24 cellular contexts compared by ENCODE assay signal in the genomic region with DNA sequence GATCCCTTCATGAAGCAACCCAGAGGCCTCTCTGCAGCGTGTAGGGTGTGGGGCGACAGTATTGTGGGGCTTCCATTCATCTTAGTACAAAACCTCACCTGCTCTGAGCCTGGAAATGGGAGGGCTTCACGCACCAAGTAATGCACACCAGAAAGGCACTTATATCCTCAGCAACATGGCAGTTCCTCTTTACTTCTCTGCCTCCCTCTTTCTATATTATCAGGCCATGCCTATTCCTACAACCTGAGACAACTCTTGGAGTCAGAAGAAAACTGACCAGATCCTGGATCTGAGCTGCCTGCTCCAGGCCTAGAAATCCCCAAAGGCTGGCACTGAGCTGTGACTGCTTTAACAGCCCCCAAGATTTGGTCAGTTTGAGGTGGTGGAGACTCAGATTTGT. TPM values are rescaled to one million over a fixed set of nuclear protein-coding genes. Genes with fewer than 3 reads are reported as not detected.
A peak's percentile ranks its signal among the peaks of the same experiment; 100 is the strongest.
DNase-seq lines count a peak whose midpoint lies in the region; ATAC-seq, FAIRE-seq and TF ChIP-seq lines count a peak whose summit lies in the region.
"Had no signal": no experiment of that assay in that cellular context is flagged by ENCODE, and none has a peak within 500 bp of the region (broad histone marks: within the 10 kb centered on the region; RNA-seq: fewer than 3 reads in every experiment).

No MANE protein-coding gene starts in this region.

- no peaks in the 10 kb centered on the region for H3K27me3 ChIP-seq in GM12878 (replicated peaks in 1 of 2; ENCODE audit: control insufficient read depth in 2 of 2, insufficient read depth in 2 of 2, low read length in 1 of 2)
- no peaks in the 10 kb centered on the region for H3K27me3 ChIP-seq in neuronal stem cell (ENCODE audit: control insufficient read depth in 3 of 3, insufficient read depth in 3 of 3, low read depth in 1 of 3, low read length in 3 of 3)
- H3K27me3 ChIP-seq: BE2C; BLaER1 treated with 17β-estradiol and CSF1 and Interleukin-3, amounts not matched to agents 10 nM and 100 nM had no signal

- no peaks in the 10 kb centered on the region for H3K36me3 ChIP-seq in GM12878 (ENCODE audit: control insufficient read depth in 2 of 2, insufficient read depth in 2 of 2, low read length in 1 of 2)
- peaks cover 13 to 56% of the 10 kb centered on the region in 2 donors for H3K36me3 ChIP-seq in neuronal stem cell (replicated peaks in 1 of 2; ENCODE audit: control insufficient read depth in 2 of 2, insufficient read depth in 2 of 2, low read length in 2 of 2)
- H3K36me3 ChIP-seq: BE2C had no signal

- H3K4me3 ChIP-seq in GM12878, result no peak overlapping the region
- H3K4me3 ChIP-seq in neuronal stem cell (ENCODE audit: low read length in 2 of 2), result no peak overlapping the region
- H3K4me3 ChIP-seq: BLaER1 treated with 17β-estradiol and CSF1 and Interleukin-3, amounts not matched to agents 10 nM and 100 nM; GM23248 had no signal

- WGBS in GM12878 (ENCODE audit: insufficient coverage, insufficient replicate concordance, low lambda C conversion rate, missing lambda C conversion rate), result 92% methylated on average over 3 of the region's 3 CpGs
- no CpG with 5 or more reads among the region's 3 CpGs for whole genome bisulfite sequencing in neuronal stem cell (ENCODE audit: extremely low coverage in 2 of 2, insufficient read length in 2 of 2, insufficient replicate concordance in 1 of 2), 2 donors

- no peak for TF ChIP-seq EP300 in GM12878 (IDR thresholded peaks at IDR 0.05; ENCODE audit: borderline replicate concordance in 1 of 2, control insufficient read depth in 1 of 2, low read depth in 2 of 2, low read length in 2 of 2)

- H3K9me3 ChIP-seq in GM12878 (replicated peaks; ENCODE audit: control insufficient read depth, insufficient read depth, low read length) (no peaks in the 10 kb centered on the region), neuronal stem cell (replicated peaks in 1 of 2; ENCODE audit: control insufficient read depth in 2 of 2, insufficient read depth in 1 of 2, low read depth in 1 of 2, low read length in 2 of 2) (no peaks in the 10 kb centered on the region)
- H3K9me3 ChIP-seq: BE2C; BLaER1 treated with 17β-estradiol and CSF1 and Interleukin-3, amounts not matched to agents 10 nM and 100 nM had no signal

- H4K8ac ChIP-seq in neuronal stem cell (ENCODE audit: low read depth, low read length), result no peak overlapping the region

- peaks cover 22% of the 10 kb centered on the region for H3K4me1 Mint-ChIP-seq in osteocyte (ENCODE audit: unreplicated experiment)

- no peak overlapping the region for H4K91ac ChIP-seq in neuronal stem cell (ENCODE audit: low read depth, low read length, poor library complexity)

- CTCF ChIA-PET in GM12878 (lab: Yijun Ruan, JAX), result interaction anchor here (0.6 kb wide), 1 partner anchor 36 kb away, joined by 3 read pairs; no protein-coding TSS in a partner anchor

- no peak for ATAC-seq in GM12878

- TF ChIP-seq POLR2A in GM12878 (IDR thresholded peaks at IDR 0.05; ENCODE audit: low read depth, low read length), result no peak

- H2BK120ac ChIP-seq in neuronal stem cell (ENCODE audit: low read depth, low read length), result no peak overlapping the region

- H3K36me3 Mint-ChIP-seq in osteocyte (ENCODE audit: unreplicated experiment), result no peaks in the 10 kb centered on the region

- no peak overlapping the region for H3K4ac ChIP-seq in neuronal stem cell (ENCODE audit: low read length)

- no peak for TF ChIP-seq RAD21 in GM12878 (IDR thresholded peaks at IDR 0.05; ENCODE audit: insufficient read depth, low read depth, low read length)

- intact Hi-C loops in GM12878 (cut with micrococcal nuclease; ENCODE audit: unreplicated experiment), result no loop called here

- DNase-seq in activated effector memory CD4-positive, alpha-beta T cell treated with anti-CD3 and anti-CD28 coated beads, Interleukin-2, amount 50 U/mL, for 16 hours, result peak; percentile 38
- no peak for DNase-seq in activated effector memory CD4-positive, alpha-beta T cell treated with Interleukin-2 at 50 U/mL for 16 hours
- DNase-seq in GM12878 (ENCODE audit: low read depth, low spot score) (no peak), neuronal stem cell (ENCODE audit: low spot score) (no peak), SHP77 treated with DMSO at 0.1 percent for 48 hours (lab: John Stamatoyannopoulos, UW) (no peak), NOMO-1 (lab: John Stamatoyannopoulos, UW; ENCODE audit: unreplicated experiment in 2 of 2) (no peak), osteocyte (ENCODE audit: extremely low spot score, unreplicated experiment) (no peak)
- DNase-seq: BE2C; CD4-positive, alpha-beta T cell; CD8-positive, alpha-beta memory T cell; DMS 273 treated with DMSO at 0.1 percent for 48 hours; DMS79; EL; GDM1; GM23248; H7; HCEC 1CT had no signal

- peaks cover 4% of the 10 kb centered on the region for H3K79me1 ChIP-seq in neuronal stem cell (ENCODE audit: low read depth, low read length)

- H3K4me2 ChIP-seq in GM12878 (ENCODE audit: control insufficient read depth, insufficient read depth) (no peak overlapping the region), neuronal stem cell (ENCODE audit: insufficient read depth, low read length, poor library complexity, severe bottlenecking) (no peak overlapping the region)
- H3K4me2 ChIP-seq: BLaER1 treated with 17β-estradiol and CSF1 and Interleukin-3, amounts not matched to agents 10 nM and 100 nM had no signal

- H3K9me3 Mint-ChIP-seq in osteocyte (ENCODE audit: unreplicated experiment), result no peaks in the 10 kb centered on the region
- H3K9me3 Mint-ChIP-seq: CD14-positive monocyte; CD4-positive, alpha-beta T cell; CD8-positive, alpha-beta memory T cell had no signal

- no peak for FAIRE-seq in GM12878 (lab: Jason Lieb, UNC)
- FAIRE-seq: A204.1, D721Med, GM19239, H1 had no signal

- no peaks in the 10 kb centered on the region for H4K20me1 ChIP-seq in GM12878 (ENCODE audit: control insufficient read depth, insufficient read depth)

- no peak overlapping the region for H2BK15ac ChIP-seq in neuronal stem cell (ENCODE audit: low read length)

- peaks cover 3% of the 10 kb centered on the region; the same call in 1 of the 2 replicates for H3K79me2 ChIP-seq in GM12878 (ENCODE audit: control insufficient read depth, insufficient read depth, low read length)

- POLR2A ChIA-PET in GM12878 (lab: Charles Lee), result no interaction called here

- H2BK5ac ChIP-seq in neuronal stem cell (ENCODE audit: low read length), result no peak overlapping the region

- RAD21 ChIA-PET in GM12878 (lab: Charles Lee; ENCODE audit: unreplicated experiment), result no interaction called here

- in situ Hi-C loops in GM12878 (cut with MboI), result no loop called here

- H3K27ac Mint-ChIP-seq in osteocyte (ENCODE audit: unreplicated experiment), result no peak overlapping the region
- H3K27ac Mint-ChIP-seq: CD4-positive, alpha-beta T cell; CD8-positive, alpha-beta memory T cell had no signal

- SMC1A ChIA-PET in GM12878 (lab: Charles Lee; ENCODE audit: uncharacterized antibody, unreplicated experiment), result no interaction called here

- H3K27ac ChIP-seq in GM12878 (ENCODE audit: control insufficient read depth, insufficient read depth) (no peak overlapping the region), neuronal stem cell (replicated peaks; ENCODE audit: low read length) (peak overlapping the region; percentile 6)
- H3K27ac ChIP-seq: 22Rv1; BLaER1 treated with 17β-estradiol and CSF1 and Interleukin-3, amounts not matched to agents 10 nM and 100 nM; GM23248 had no signal

- peaks cover 29% of the 10 kb centered on the region for H3K4me1 ChIP-seq in GM12878 (ENCODE audit: control insufficient read depth, insufficient read depth, low read length)
- H3K4me1 ChIP-seq in neuronal stem cell (ENCODE audit: control insufficient read depth in 2 of 2, insufficient read depth in 1 of 2, low read depth in 1 of 2, low read length in 2 of 2), result peaks cover 0 to 4% of the 10 kb centered on the region in 2 donors

- H2AFZ ChIP-seq in GM12878 (ENCODE audit: control insufficient read depth, low read depth, low read length) (no peak overlapping the region), neuronal stem cell (ENCODE audit: low read length) (no peak overlapping the region)
- H2AFZ ChIP-seq: GM23248 had no signal

- no TSS peak for BruUV-seq in GM12878 (replicated peaks; lab: Mats Ljungman, UMichigan)

- no peak overlapping the region for H3K23ac ChIP-seq in neuronal stem cell (ENCODE audit: low read depth, low read length, poor library complexity)

- H3K18ac ChIP-seq in neuronal stem cell (ENCODE audit: low read length), result no peak overlapping the region

- no peak overlapping the region for H2BK12ac ChIP-seq in neuronal stem cell (ENCODE audit: low read length)

- H3K4me3 Mint-ChIP-seq in osteocyte (ENCODE audit: unreplicated experiment), result no peak overlapping the region
- H3K4me3 Mint-ChIP-seq: CD14-positive monocyte; CD4-positive, alpha-beta T cell; CD8-positive, alpha-beta memory T cell had no signal

- H2AK5ac ChIP-seq in neuronal stem cell (ENCODE audit: low read depth, low read length), result no peak overlapping the region

- no peaks in the 10 kb centered on the region for H3K27me3 Mint-ChIP-seq in osteocyte (ENCODE audit: unreplicated experiment)
- H3K27me3 Mint-ChIP-seq: CD4-positive, alpha-beta T cell; CD8-positive, alpha-beta memory T cell had no signal

- no peak for TF ChIP-seq CTCF in GM12878 (IDR thresholded peaks at IDR 0.05 in 2 of 3, conservative IDR thresholded peaks at IDR 0.05 in 1 of 3; ENCODE audit: control insufficient read depth in 2 of 3, extremely low read depth in 1 of 3, insufficient read depth in 1 of 3, low read depth in 3 of 3, low read length in 3 of 3)
- no peak for TF ChIP-seq CTCF in osteocyte (IDR thresholded peaks at IDR 0.05)

- no peak overlapping the region for H3K14ac ChIP-seq in neuronal stem cell (ENCODE audit: low read length)

- H3K9ac ChIP-seq in GM12878 (ENCODE audit: control insufficient read depth, insufficient read depth, low read length), result no peak overlapping the region
- H3K9ac ChIP-seq in neuronal stem cell (ENCODE audit: low read depth, low read length, poor library complexity), result no peak overlapping the region
- H3K9ac ChIP-seq: BLaER1 treated with 17β-estradiol and CSF1 and Interleukin-3, amounts not matched to agents 10 nM and 100 nM; GM23248 had no signal

RNA-seq across cellular contexts. Expression of a gene that starts 7.6 kb away (rescaled TPM):
- total RNA-seq in GM12878 (2013; cell fraction: nucleolus; rRNA removed), result 66.2 and 84.5 TPM in 2 replicates
- total RNA-seq in GM12878 (2014; rRNA removed) (23.1 and 29.5 TPM in 2 replicates), GM12878 (2014; rRNA removed; fragmentation: Illumina TruSeq; extraction: Trizol) (12.4 and 13.5 TPM in 2 replicates), GM12878 (2021) (29.3 and 35.8 TPM in 2 replicates), osteocyte (29.3 and 32.9 TPM in 2 replicates)
- polyA plus RNA-seq in GM12878 (2011; ENCODE audit: low read depth), result 12.0 TPM
- polyA plus RNA-seq in GM12878 (2011; rRNA removed) (16.1 and 25.9 TPM in 2 replicates), GM12878 (2014; fragmentation: Illumina TruSeq; extraction: Trizol) (19.9 and 23.5 TPM in 2 replicates), GM12878 (2014; fragmentation: Nextera tagmentation; extraction: Ambion mirVana) (1 to 10 TPM; 2.8 to 3.1 TPM), GM12878 (2014; rRNA removed) (40.5 and 41.0 TPM in 2 replicates), GM12878 (2016; fragmentation: Nextera tagmentation; extraction: Ambion mirVana) (10 to 100 TPM; 23.7 to 25.8 TPM)
- polyA plus RNA-seq in GM12878 (2011; cell fraction: cytosol; rRNA removed), result 21.1 and 27.7 TPM in 2 replicates
- polyA plus RNA-seq in GM12878 (2011; cell fraction: nucleus; rRNA removed), result 166 and 175 TPM in 2 replicates
- polyA plus RNA-seq in GM12878 (2012), result 25.4 and 32.4 TPM in 2 replicates
- polyA minus RNA-seq in GM12878 (2011; rRNA and poly(A)+ RNA removed), result 37.5 and 38.8 TPM in 2 replicates
- polyA minus RNA-seq in GM12878 (2011; cell fraction: cytosol; rRNA and poly(A)+ RNA removed), result 6.4 and 6.7 TPM in 2 replicates
- 23.8 and 29.1 TPM in 2 replicates for polyA minus RNA-seq in GM12878 (2011; cell fraction: nucleus; rRNA and poly(A)+ RNA removed)
- 22.2 TPM for polyA plus RNA-seq in neuronal stem cell (2013, experiment 1 of 2)
- polyA plus RNA-seq in neuronal stem cell (2013, experiment 2 of 2), result 22.2 TPM

RNA-seq across cellular contexts. Expression of a gene that starts 38.2 kb away (rescaled TPM):
- total RNA-seq in GM12878 (2013; cell fraction: nucleolus; rRNA removed), result not detected in 2 replicates
- total RNA-seq in GM12878 (2014; rRNA removed) (under 0.01 TPM in 2 replicates), GM12878 (2014; rRNA removed; fragmentation: Illumina TruSeq; extraction: Trizol) (not detected in 2 replicates), GM12878 (2021) (not detected in 2 replicates), osteocyte (14.8 and 16.3 TPM in 2 replicates)
- polyA plus RNA-seq in GM12878 (2011; ENCODE audit: low read depth), result 0.08 TPM
- polyA plus RNA-seq in GM12878 (2011; rRNA removed) (not detected in 2 replicates), GM12878 (2014; fragmentation: Illumina TruSeq; extraction: Trizol) (not detected in 2 replicates), GM12878 (2014; fragmentation: Nextera tagmentation; extraction: Ambion mirVana) (under 1 TPM; 0.04 to 0.10 TPM), GM12878 (2014; rRNA removed) (0.01 TPM in 1 of 2 replicates, not detected in the other), GM12878 (2016; fragmentation: Nextera tagmentation; extraction: Ambion mirVana) (under 1 TPM; 0.19 to 0.20 TPM)
- under 0.01 TPM in 1 of 2 replicates, not detected in the other for polyA plus RNA-seq in GM12878 (2011; cell fraction: cytosol; rRNA removed)
- 0.01 TPM in 1 of 2 replicates, not detected in the other for polyA plus RNA-seq in GM12878 (2011; cell fraction: nucleus; rRNA removed)
- polyA plus RNA-seq in GM12878 (2012), result 0.07 and 0.08 TPM in 2 replicates
- not detected in 2 replicates for polyA minus RNA-seq in GM12878 (2011; rRNA and poly(A)+ RNA removed)
- polyA minus RNA-seq in GM12878 (2011; cell fraction: cytosol; rRNA and poly(A)+ RNA removed), result not detected in 2 replicates
- polyA minus RNA-seq in GM12878 (2011; cell fraction: nucleus; rRNA and poly(A)+ RNA removed), result not detected in 2 replicates
- 17.3 TPM for polyA plus RNA-seq in neuronal stem cell (2013, experiment 1 of 2)
- 17.3 TPM for polyA plus RNA-seq in neuronal stem cell (2013, experiment 2 of 2)
- total RNA-seq: CD4-positive, alpha-beta T cell had no signal
- polyA plus RNA-seq: CD14-positive monocyte had no signal

RNA-seq across cellular contexts. Expression of a gene that starts 45.7 kb away (rescaled TPM):
- total RNA-seq in GM12878 (2013; cell fraction: nucleolus; rRNA removed), result 29.5 and 31.1 TPM in 2 replicates
- total RNA-seq in GM12878 (2014; rRNA removed), result 51.1 and 55.3 TPM in 2 replicates
- total RNA-seq in GM12878 (2014; rRNA removed; fragmentation: Illumina TruSeq; extraction: Trizol), result 26.9 and 29.3 TPM in 2 replicates
- 58.1 and 66.3 TPM in 2 replicates for total RNA-seq in GM12878 (2021)
- 14.7 TPM for polyA plus RNA-seq in GM12878 (2011; ENCODE audit: low read depth)
- polyA plus RNA-seq in GM12878 (2011; rRNA removed), result 26.1 and 42.3 TPM in 2 replicates
- 52.1 and 69.4 TPM in 2 replicates for polyA plus RNA-seq in GM12878 (2011; cell fraction: cytosol; rRNA removed)
- 108 and 140 TPM in 2 replicates for polyA plus RNA-seq in GM12878 (2011; cell fraction: nucleus; rRNA removed)
- polyA plus RNA-seq in GM12878 (2012), result 35.5 and 37.3 TPM in 2 replicates
- 9.3 and 21.6 TPM in 2 replicates for polyA plus RNA-seq in GM12878 (2014; fragmentation: Illumina TruSeq; extraction: Trizol)
- 1 to 10 TPM; 3.3 to 5.1 TPM for polyA plus RNA-seq in GM12878 (2014; fragmentation: Nextera tagmentation; extraction: Ambion mirVana)
- polyA plus RNA-seq in GM12878 (2014; rRNA removed), result 59.8 and 72.1 TPM in 2 replicates
- polyA plus RNA-seq in GM12878 (2016; fragmentation: Nextera tagmentation; extraction: Ambion mirVana), result 10 to 100 TPM; 59.9 to 69.5 TPM
- 34.4 and 55.3 TPM in 2 replicates for polyA minus RNA-seq in GM12878 (2011; rRNA and poly(A)+ RNA removed)
- polyA minus RNA-seq in GM12878 (2011; cell fraction: cytosol; rRNA and poly(A)+ RNA removed), result 20.3 and 20.8 TPM in 2 replicates
- polyA minus RNA-seq in GM12878 (2011; cell fraction: nucleus; rRNA and poly(A)+ RNA removed), result 24.4 and 32.3 TPM in 2 replicates
- polyA plus RNA-seq in neuronal stem cell (2013, experiment 1 of 2), result 0.50 TPM
- 0.62 TPM for polyA plus RNA-seq in neuronal stem cell (2013, experiment 2 of 2)
- total RNA-seq in osteocyte, result 0.52 and 0.59 TPM in 2 replicates

Comparison
In these comparisons a context has a peak if more than half of its experiments do, and no peak if none do; other contexts are left out.
1. RNA of a gene that starts 38.2 kb away (total RNA-seq): 14.8 to 16.3 TPM in osteocyte; under 0.01 TPM in GM12878; every median in the first group is over 10 times any median in the second.
2. RNA of a gene that starts 45.7 kb away (total RNA-seq): 26.9 to 66.3 TPM in GM12878; 0.52 to 0.59 TPM in osteocyte; every median in the first group is over 10 times any median in the second.